Comparison of ENCODE assay signal across 8 cellular contexts in genomic region chr4:56435748-56436442, GRCh38. TPM values are rescaled to one million over a fixed set of nuclear protein-coding genes. Genes with fewer than 3 reads are reported as not detected.
DNase-seq lines count a peak whose midpoint lies in the region; ATAC-seq, FAIRE-seq and TF ChIP-seq lines count a peak whose summit lies in the region.

Gene PAICS (plus strand): TSS chr4:56436260. CDS start chr4:56436313, 53 bp downstream.

- H3K27me3 ChIP-seq in adrenal gland (no peaks in the 10 kb centered on the region), heart right ventricle (no peaks in the 10 kb centered on the region), upper lobe of right lung (no peaks in the 10 kb centered on the region)

- TF ChIP-seq POLR2A in GM12891 (IDR thresholded peaks at IDR 0.05; ENCODE audit: low read depth, low read length): peak; percentile 66
- peak in 1 of 2 donors; percentile 78 for TF ChIP-seq POLR2A in adrenal gland (IDR thresholded peaks at IDR 0.05)

- H3K4me1 Mint-ChIP-seq in T-cell: peaks cover 46 to 60% (median 50%) of the 10 kb centered on the region in 3 donors

- peak within 1 kb of the TSS; percentile 97 to 98 for H3K27ac Mint-ChIP-seq in T-cell

- TF ChIP-seq CTCF in adrenal gland (IDR thresholded peaks at IDR 0.05) (no peak), heart right ventricle (IDR thresholded peaks at IDR 0.05) (peak in 1 of 9 donors; percentile 16), upper lobe of right lung (IDR thresholded peaks at IDR 0.05) (no peak)

- H3K4me3 ChIP-seq in adrenal gland (peak within 1 kb of the TSS; percentile 46 to 84 (median 68)), heart right ventricle (peak within 1 kb of the TSS; percentile 55 to 83 (median 73)), upper lobe of right lung (peak within 1 kb of the TSS; percentile 70)

- H3K27ac ChIP-seq in adrenal gland: peak within 1 kb of the TSS; percentile 91 to 98 (median 92)
- peak within 1 kb of the TSS; percentile 72 to 99 (median 91) for H3K27ac ChIP-seq in heart right ventricle
- peak within 1 kb of the TSS; percentile 92 for H3K27ac ChIP-seq in upper lobe of right lung

- H3K36me3 Mint-ChIP-seq in T-cell: no peaks in the 10 kb centered on the region

- no peaks in the 10 kb centered on the region for H3K27me3 Mint-ChIP-seq in T-cell

- peak; percentile 77 for ATAC-seq in HG02840 (IDR thresholded peaks at IDR 0.05; ENCODE audit: low FRiP score, unreplicated experiment)
- ATAC-seq in T-cell (replicated peaks in 1 of 4): peak; percentile 76 to 80 (median 77)
- ATAC-seq in heart right ventricle: peak; percentile 90 to 96 (median 93)
- ATAC-seq in upper lobe of right lung: peak; percentile 90

- DNase-seq in GM12891 (ENCODE audit: insufficient read length, low spot score) (peak; percentile 72), NCI-H1436 treated with DMSO at 0.1 percent for 48 hours (lab: John Stamatoyannopoulos, UW) (peak; percentile 86), T-cell (peak; percentile 88 to 100 (median 94)), adrenal gland (peak; percentile 94 to 96 (median 95)), heart right ventricle (peak; percentile 94), posterior vena cava (ENCODE audit: low spot score) (peak; percentile 97), upper lobe of right lung (peak; percentile 96)

- H3K9me3 Mint-ChIP-seq in T-cell: no peaks in the 10 kb centered on the region

- WGBS in adrenal gland, 4 donors: 0% methylated on average over 26 to 63 of the region's 63 CpGs
- 0% methylated on average over 63 of the region's 63 CpGs for WGBS in heart right ventricle, 2 donors

- CTCF ChIA-PET in T-cell (lab: Charles Lee): interaction anchor here (0.5 to 5.1 kb wide), 26 partner anchors 10 to 1041 kb away, joined by 3 to 74 read pairs (median 5); partner anchors contain the start of genes AASDH (in 1 of the 2), CEP135 (in 1 of the 2), NOA1 (in 1 of the 2) and REST (in 1 of the 2)

- peak within 1 kb of the TSS; percentile 89 to 93 (median 90) for H3K4me3 Mint-ChIP-seq in T-cell

- H3K4me1 ChIP-seq in adrenal gland (replicated peaks in 1 of 2) (peaks cover 11 to 14% of the 10 kb centered on the region in 2 donors), heart right ventricle (peaks cover 0 to 27% (median 18%) of the 10 kb centered on the region in 9 donors), upper lobe of right lung (peaks cover 9% of the 10 kb centered on the region)

- H3K36me3 ChIP-seq in adrenal gland (replicated peaks in 1 of 2): no peaks in the 10 kb centered on the region
- no peaks in the 10 kb centered on the region for H3K36me3 ChIP-seq in heart right ventricle
- no peaks in the 10 kb centered on the region for H3K36me3 ChIP-seq in upper lobe of right lung

- FAIRE-seq in GM12891 (lab: Jason Lieb, UNC): no peak

- POLR2A ChIA-PET in T-cell (lab: Charles Lee): interaction anchor here (0.5 to 4.6 kb wide), 11 partner anchors 12 to 891 kb away, joined by 3 to 37 read pairs (median 8); partner anchors contain the start of genes AASDH (in 2 of the 2), NOA1 (in 1 of the 2) and POLR2B (in 1 of the 2)

- no peaks in the 10 kb centered on the region for H3K9me3 ChIP-seq in adrenal gland (replicated peaks in 1 of 3)
- H3K9me3 ChIP-seq in heart right ventricle: no peaks in the 10 kb centered on the region
- no peaks in the 10 kb centered on the region for H3K9me3 ChIP-seq in upper lobe of right lung

- intact Hi-C loops in adrenal gland (cut with DNase I): loop anchor here in 1 of 2 donors (10.0 kb wide), 1 partner anchor 399 kb away; no protein-coding TSS in a partner anchor
- intact Hi-C loops in heart right ventricle (cut with DNase I): loop anchor here in 5 of 10 donors (1.0 to 10.0 kb wide), 8 partner anchors 31 to 541 kb away; partner anchors contain the start of genes AASDH (in 4 of the 5), NOA1 (in 1 of the 5), POLR2B (in 1 of the 5) and SRP72 (in 1 of the 5)
- intact Hi-C loops in posterior vena cava (cut with DNase I): no loop called here
- intact Hi-C loops in upper lobe of right lung (cut with DNase I): no loop called here

TF ChIP-seq in GM12891, 5 proteins besides CTCF, POLR2A, EP300 and RAD21:
- TF ChIP-seq TAF1 (IDR thresholded peaks at IDR 0.05; ENCODE audit: low read depth, low read length): peak; percentile 59; the same call in 1 of the 2 replicates
- TF ChIP-seq SPI1 (IDR thresholded peaks at IDR 0.05; ENCODE audit: low read depth, low read length): no peak
- no peak; the same call in 1 of the 2 replicates for TF ChIP-seq POU2F2 (IDR thresholded peaks at IDR 0.05; ENCODE audit: low read depth, low read length)
- peak; percentile 53 for TF ChIP-seq POLR2AphosphoS5 (IDR thresholded peaks at IDR 0.05; ENCODE audit: low read depth, low read length)
- no peak for TF ChIP-seq PAX5 (IDR thresholded peaks at IDR 0.05; ENCODE audit: insufficient read depth, low read length, severe bottlenecking)

RNA-seq across cellular contexts. Expression of gene PAICS, which starts in this region (rescaled TPM):
- polyA plus RNA-seq in GM12891 (2012; ENCODE audit: low read depth, missing spikeins): 151 TPM
- total RNA-seq in T-cell: 10 to 100 TPM; 22.4 to 38.1 (median 35.8) TPM
- 10 to 100 TPM; 19.4 to 84.2 (median 61.2) TPM for total RNA-seq in adrenal gland
- polyA plus RNA-seq in adrenal gland: 100 to 1,000 TPM in 1 of 3 donors, 10 to 100 TPM in 2; 29.2 to 129 (median 39.2) TPM
- total RNA-seq in heart right ventricle: 10 to 100 TPM; 20.2 to 32.5 (median 24.7) TPM
- 10 to 100 TPM; 14.0 to 36.9 TPM for polyA plus RNA-seq in heart right ventricle
- 10 to 100 TPM; 31.6 to 37.7 TPM for total RNA-seq in posterior vena cava
- total RNA-seq in upper lobe of right lung: 23.6 TPM

Comparison
In these comparisons a context has a peak if more than half of its experiments do, and no peak if none do; other contexts are left out.
1. Peak in every context shown above with its lines: DNase-seq, ATAC-seq, H3K4me3 ChIP-seq and H3K27ac ChIP-seq.